9 cellular contexts compared by ENCODE assay signal in the genomic region with DNA sequence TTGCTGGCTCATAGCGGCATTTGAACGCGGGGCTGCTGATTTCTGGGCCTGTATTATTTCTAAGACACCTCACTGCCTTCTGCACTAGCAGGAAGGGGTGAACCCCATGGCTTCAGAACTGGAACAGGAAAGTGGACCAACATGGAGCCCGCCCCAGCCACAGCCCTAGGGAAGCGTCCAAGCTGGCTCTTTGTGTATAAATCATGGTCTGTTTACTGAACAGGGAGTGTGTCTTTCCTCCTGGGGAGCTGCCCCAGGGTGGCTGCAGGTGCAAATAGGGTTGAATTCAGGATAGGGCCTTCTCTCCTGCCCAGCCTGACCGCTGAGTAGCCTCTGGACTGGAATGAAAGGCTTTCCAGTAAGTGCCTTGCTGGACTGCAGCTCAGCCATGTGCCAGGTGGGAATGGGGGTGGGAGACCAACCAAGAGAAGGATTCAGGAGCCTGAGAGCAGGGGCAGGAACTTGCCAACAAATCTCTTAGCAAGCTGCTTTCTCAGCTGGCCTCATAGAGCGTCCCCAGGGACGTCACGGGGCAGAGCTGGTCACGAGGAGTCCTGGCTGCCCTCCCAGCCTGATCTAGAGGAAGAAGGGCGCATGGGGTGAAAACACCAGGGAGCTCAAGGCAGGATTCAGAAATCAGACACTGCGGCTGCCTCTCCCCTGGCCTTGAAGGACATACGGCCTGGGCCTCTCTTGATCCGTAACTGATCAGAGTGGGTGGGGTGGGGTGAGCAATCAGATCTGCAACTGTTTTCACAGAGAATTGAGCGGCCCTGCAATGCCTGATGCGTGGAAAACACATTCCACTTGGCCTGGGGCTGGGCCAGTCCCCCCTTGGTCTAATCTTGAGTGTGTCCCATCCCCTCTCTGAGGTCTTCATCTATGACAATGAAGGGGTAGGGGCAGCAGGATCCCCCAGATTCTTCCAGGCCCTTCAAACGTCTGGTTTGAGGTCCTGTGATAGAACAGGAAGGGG. TPM values are rescaled to one million over a fixed set of nuclear protein-coding genes. Genes with fewer than 3 reads are reported as not detected.
DNase-seq lines count a peak whose midpoint lies in the region; ATAC-seq and TF ChIP-seq lines count a peak whose summit lies in the region.
"Had no signal": no experiment of that assay in that cellular context is flagged by ENCODE, and none has a peak within 500 bp of the region (broad histone marks: within the 10 kb centered on the region; RNA-seq: fewer than 3 reads in every experiment).

No MANE protein-coding gene starts in this region.

- in situ Hi-C loops in ACHN (cut with HindIII; ENCODE audit: low pct_ligation_motif_present, low pct_unique_long_range_greater_than_20kb, low sequenced_read_pairs): no loop called here

- H3K27me3 Mint-ChIP-seq in chondrocyte (ENCODE audit: low read depth): peaks cover 8% of the 10 kb centered on the region

- H3K27me3 ChIP-seq in lung (ENCODE audit: control insufficient read depth, insufficient read depth) (no peaks in the 10 kb centered on the region), thyroid gland (no peaks in the 10 kb centered on the region)

- WGBS in lung, 2 donors: 61 to 74% methylated on average over 17 of the region's 17 CpGs
- WGBS in thyroid gland, 2 donors: 33 to 48% methylated on average over 13 to 17 of the region's 17 CpGs

- H3K4me1 ChIP-seq in lung (ENCODE audit: control insufficient read depth in 2 of 2, insufficient read depth in 2 of 2, low read length in 2 of 2): peaks cover 6 to 16% of the 10 kb centered on the region in 2 donors
- peaks cover 69 to 76% of the 10 kb centered on the region in 2 donors for H3K4me1 ChIP-seq in thyroid gland

- ATAC-seq in lung (ENCODE audit: insufficient read depth, low FRiP score): peak; percentile 41
- ATAC-seq in GM21528 (IDR thresholded peaks at IDR 0.05; ENCODE audit: low FRiP score, unreplicated experiment): no peak

- H3K36me3 ChIP-seq in lung (ENCODE audit: control insufficient read depth in 2 of 2, insufficient read depth in 2 of 2, low read length in 2 of 2) (no peaks in the 10 kb centered on the region), thyroid gland (no peaks in the 10 kb centered on the region)

- H3K27ac Mint-ChIP-seq in chondrocyte (ENCODE audit: unreplicated experiment): peak overlapping the region; percentile 87
- H3K27ac Mint-ChIP-seq: T-helper 1 cell treated with Interleukin-12 subunit alpha and Interleukin-12 subunit beta and Interleukin-4 antibody, amounts not matched to agents 30 μg/mL and 1 μg/mL, for 36 hours had no signal

- no peak overlapping the region for H3K4me3 Mint-ChIP-seq in chondrocyte (ENCODE audit: unreplicated experiment)
- H3K4me3 Mint-ChIP-seq: T-helper 1 cell treated with Interleukin-12 subunit alpha and Interleukin-12 subunit beta and Interleukin-4 antibody, amounts not matched to agents 30 μg/mL and 1 μg/mL, for 36 hours had no signal

- DNase-seq in NCI-H2081 (lab: John Stamatoyannopoulos, UW) (peak; percentile 88 to 93), chondrocyte (ENCODE audit: low spot score) (no peak), lung (ENCODE audit: low spot score) (peak; percentile 67), thyroid gland (peak; percentile 97 to 98), ACHN (no peak)
- no peak for DNase-seq in activated CD4-positive, alpha-beta T cell treated with anti-CD3 and anti-CD28 coated beads, Interleukin-2, amount 50 U/mL, for 48 hours
- DNase-seq in stimulated activated CD8-positive, alpha-beta memory T cell treated with anti-CD3 and anti-CD28 coated beads, Interleukin-4, amount 100 ng/mL, for 48 hours: no peak

- H3K36me3 Mint-ChIP-seq in chondrocyte (ENCODE audit: low read depth): peaks cover 6% of the 10 kb centered on the region

- no peaks in the 10 kb centered on the region for H3K9me3 Mint-ChIP-seq in chondrocyte (ENCODE audit: low read depth)
- H3K9me3 Mint-ChIP-seq: T-helper 1 cell treated with Interleukin-12 subunit alpha and Interleukin-12 subunit beta and Interleukin-4 antibody, amounts not matched to agents 30 μg/mL and 1 μg/mL, for 36 hours had no signal

- H3K4me3 ChIP-seq in lung (no peak overlapping the region), thyroid gland (replicated peaks in 1 of 3) (no peak overlapping the region)

- H3K9me3 ChIP-seq in lung (ENCODE audit: control insufficient read depth in 2 of 2, insufficient read depth in 1 of 2, low read length in 1 of 2): no peaks in the 10 kb centered on the region
- H3K9me3 ChIP-seq in thyroid gland: no peaks in the 10 kb centered on the region

- H3K27ac ChIP-seq in lung (ENCODE audit: low read depth in 1 of 2, low read length in 1 of 2): peak overlapping the region; percentile 76 to 93
- peak overlapping the region; percentile 98 to 99 (median 99) for H3K27ac ChIP-seq in thyroid gland

- TF ChIP-seq POLR2A in thyroid gland (IDR thresholded peaks at IDR 0.05): peak in 1 of 2 donors; percentile 74

- no peak for TF ChIP-seq CTCF in chondrocyte (IDR thresholded peaks at IDR 0.05)
- TF ChIP-seq CTCF in lung (IDR thresholded peaks at IDR 0.05; ENCODE audit: control extremely low read depth, extremely low read depth): no peak
- TF ChIP-seq CTCF in thyroid gland (IDR thresholded peaks at IDR 0.05): no peak

- H3K4me1 Mint-ChIP-seq in chondrocyte (ENCODE audit: low read depth): peaks cover 19% of the 10 kb centered on the region

- intact Hi-C loops in thyroid gland (cut with DNase I): loop anchor here (5.0 kb wide), 2 partner anchors 61 to 126 kb away; a partner anchor contains a TSS

RNA-seq across cellular contexts. Expression of a gene that starts 56.5 kb away (rescaled TPM):
- total RNA-seq in chondrocyte (77.0 to 99.5 TPM (median 95.7 TPM) in 3 replicates), lung (10 to 100 TPM; 51.3 to 88.8 TPM), thyroid gland (10 to 100 TPM; 31.2 to 58.2 (median 55.2) TPM)
- 10 to 100 TPM; 35.9 to 45.4 TPM for polyA plus RNA-seq in lung

Comparison
In these comparisons a context has a peak if more than half of its experiments do, and no peak if none do; other contexts are left out.
1. DNase-seq: peak in NCI-H2081 (2 of 2), lung (single experiment) and thyroid gland (2 of 2); none in chondrocyte (single experiment), ACHN (single experiment), activated CD4-positive, alpha-beta T cell treated with anti-CD3 and anti-CD28 coated beads, Interleukin-2, amount 50 U/mL, for 48 hours (0 of 2) and stimulated activated CD8-positive, alpha-beta memory T cell treated with anti-CD3 and anti-CD28 coated beads, Interleukin-4, amount 100 ng/mL, for 48 hours (single experiment).